ENCODE assay signal across 21 cellular contexts in the genomic region with DNA sequence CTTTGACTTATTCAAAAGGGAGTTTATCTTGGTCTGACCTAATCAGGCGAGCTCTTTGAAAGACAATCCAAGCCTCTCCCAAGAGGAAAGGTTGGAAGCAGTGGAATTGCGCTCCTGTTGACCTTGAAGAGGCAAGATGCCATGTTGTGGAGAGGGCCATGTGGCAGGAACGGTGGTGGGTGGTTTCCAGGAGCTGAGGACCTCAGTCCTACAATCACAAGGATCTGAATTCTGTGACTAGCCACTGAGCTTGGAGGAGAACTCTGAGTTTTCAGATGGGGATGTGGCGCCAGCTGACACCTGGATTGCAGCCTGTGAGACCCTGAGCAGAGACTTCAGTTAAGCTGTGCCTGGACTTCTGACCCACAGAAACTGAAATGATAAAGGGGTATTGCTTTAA. TPM values are rescaled to one million over a fixed set of nuclear protein-coding genes. Genes with fewer than 3 reads are reported as not detected.
DNase-seq lines count a peak whose midpoint lies in the region; ATAC-seq lines count a peak whose summit lies in the region.
"Had no signal": no experiment of that assay in that cellular context is flagged by ENCODE, and none has a peak within 500 bp of the region (broad histone marks: within the 10 kb centered on the region; RNA-seq: fewer than 3 reads in every experiment).

No MANE protein-coding gene starts in this region.

- no peaks in the 10 kb centered on the region for H3K27me3 ChIP-seq in CD4-positive, CD25-positive, alpha-beta regulatory T cell (ENCODE audit: control insufficient read depth, insufficient read depth, low read length)
- H3K27me3 ChIP-seq: BE2C had no signal

- peaks cover 15% of the 10 kb centered on the region for H3K4me1 ChIP-seq in CD4-positive, CD25-positive, alpha-beta regulatory T cell (ENCODE audit: control insufficient read depth, insufficient read depth, low read length, poor library complexity, severe bottlenecking)
- H3K4me1 ChIP-seq: BE2C had no signal

- H3K27ac ChIP-seq in CD4-positive, CD25-positive, alpha-beta regulatory T cell (ENCODE audit: insufficient read depth, low read length, poor library complexity, severe bottlenecking), result no peak overlapping the region
- H3K27ac ChIP-seq: A549; BLaER1 treated with 17β-estradiol and CSF1 and Interleukin-3, amounts not matched to agents 10 nM and 100 nM had no signal

- H3K4me3 Mint-ChIP-seq in activated CD4-positive, alpha-beta T cell treated with anti-CD3 and anti-CD28 coated beads, Interleukin-2, amount 10 ng/mL, durations not matched to agents 24 days and 14 days, result no peak overlapping the region
- H3K4me3 Mint-ChIP-seq in activated CD4-positive, alpha-beta T cell treated with anti-CD3 and anti-CD28 coated beads for 36 hours, result no peak overlapping the region
- H3K4me3 Mint-ChIP-seq in CD4-positive, CD25-positive, alpha-beta regulatory T cell, result no peak overlapping the region
- H3K4me3 Mint-ChIP-seq: CD14-positive monocyte, GM23338, H9 had no signal

- no peaks in the 10 kb centered on the region for H3K36me3 ChIP-seq in CD4-positive, CD25-positive, alpha-beta regulatory T cell (ENCODE audit: control insufficient read depth, insufficient read depth, low read length)
- H3K36me3 ChIP-seq: BE2C; BLaER1 treated with 17β-estradiol and CSF1 and Interleukin-3, amounts not matched to agents 10 nM and 100 nM had no signal

- CTCF ChIA-PET in activated CD4-positive, alpha-beta T cell treated with anti-CD3 and anti-CD28 coated beads for 36 hours (lab: Charles Lee), result interaction anchor here (1.3 kb wide), 1 partner anchor 8 kb away, joined by 4 read pairs; no protein-coding TSS in a partner anchor

- intact Hi-C loops in activated CD4-positive, alpha-beta T cell treated with anti-CD3 and anti-CD28 coated beads, Interleukin-2, amount 10 ng/mL, durations not matched to agents 24 days and 14 days (cut with micrococcal nuclease), result no loop called here
- intact Hi-C loops in activated CD4-positive, alpha-beta T cell treated with anti-CD3 and anti-CD28 coated beads for 36 hours (cut with DNase I, micrococcal nuclease), result no loop called here
- intact Hi-C loops in sciatic nerve (cut with DNase I), result loop anchor here (10.0 kb wide), 1 partner anchor 47 kb away; no protein-coding TSS in a partner anchor

- H3K27ac Mint-ChIP-seq in activated CD4-positive, alpha-beta T cell treated with anti-CD3 and anti-CD28 coated beads, Interleukin-2, amount 10 ng/mL, durations not matched to agents 24 days and 14 days, result no peak overlapping the region
- no peak overlapping the region for H3K27ac Mint-ChIP-seq in activated CD4-positive, alpha-beta T cell treated with anti-CD3 and anti-CD28 coated beads for 36 hours
- peak overlapping the region in 2 of 3 donors; percentile 1 to 62 for H3K27ac Mint-ChIP-seq in CD4-positive, CD25-positive, alpha-beta regulatory T cell
- H3K27ac Mint-ChIP-seq: CD14-positive monocyte, GM23338, H9 had no signal

- peaks cover 19% of the 10 kb centered on the region for H3K27me3 Mint-ChIP-seq in activated CD4-positive, alpha-beta T cell treated with anti-CD3 and anti-CD28 coated beads, Interleukin-2, amount 10 ng/mL, durations not matched to agents 24 days and 14 days
- H3K27me3 Mint-ChIP-seq in activated CD4-positive, alpha-beta T cell treated with anti-CD3 and anti-CD28 coated beads for 36 hours, result no peaks in the 10 kb centered on the region
- peaks cover 19% of the 10 kb centered on the region for H3K27me3 Mint-ChIP-seq in CD4-positive, CD25-positive, alpha-beta regulatory T cell
- H3K27me3 Mint-ChIP-seq: CD4-positive, alpha-beta memory T cell had no signal

- H3K4me1 Mint-ChIP-seq in activated CD4-positive, alpha-beta T cell treated with anti-CD3 and anti-CD28 coated beads, Interleukin-2, amount 10 ng/mL, durations not matched to agents 24 days and 14 days, result peaks cover 33% of the 10 kb centered on the region
- peaks cover 47% of the 10 kb centered on the region for H3K4me1 Mint-ChIP-seq in activated CD4-positive, alpha-beta T cell treated with anti-CD3 and anti-CD28 coated beads for 36 hours
- H3K4me1 Mint-ChIP-seq in CD4-positive, CD25-positive, alpha-beta regulatory T cell, result peaks cover 5 to 38% (median 19%) of the 10 kb centered on the region in 4 donors

- no peak overlapping the region for H3K4me3 ChIP-seq in CD4-positive, CD25-positive, alpha-beta regulatory T cell (ENCODE audit: low read depth, low read length)
- H3K4me3 ChIP-seq: A549; BLaER1 treated with 17β-estradiol and CSF1 and Interleukin-3, amounts not matched to agents 10 nM and 100 nM; GM23338 had no signal

- peak; percentile 52 for DNase-seq in activated CD4-positive, alpha-beta T cell treated with anti-CD3 and anti-CD28 coated beads, Interleukin-2, amount 10 ng/mL, durations not matched to agents 24 days and 14 days
- no peak for DNase-seq in activated CD4-positive, alpha-beta T cell treated with anti-CD3 and anti-CD28 coated beads for 36 hours
- no peak for DNase-seq in CD4-positive, CD25-positive, alpha-beta regulatory T cell
- peak; percentile 45 for DNase-seq in islet precursor cell
- peak; percentile 33 for DNase-seq in sciatic nerve (ENCODE audit: low spot score)
- DNase-seq: 8988T; ACHN; AML-193; BE2C; Calu3; CD4-positive, alpha-beta memory T cell; COR-L47; DND-41; H9 had no signal

- no peaks in the 10 kb centered on the region for H3K9me3 ChIP-seq in CD4-positive, CD25-positive, alpha-beta regulatory T cell (ENCODE audit: control insufficient read depth in 2 of 2, low read length in 2 of 2)
- H3K9me3 ChIP-seq: A549, BE2C had no signal

- H3K9me3 Mint-ChIP-seq in activated CD4-positive, alpha-beta T cell treated with anti-CD3 and anti-CD28 coated beads, Interleukin-2, amount 10 ng/mL, durations not matched to agents 24 days and 14 days, result peaks cover 4% of the 10 kb centered on the region
- no peaks in the 10 kb centered on the region for H3K9me3 Mint-ChIP-seq in activated CD4-positive, alpha-beta T cell treated with anti-CD3 and anti-CD28 coated beads for 36 hours (ENCODE audit: low read depth)
- H3K9me3 Mint-ChIP-seq in CD4-positive, CD25-positive, alpha-beta regulatory T cell, result peaks cover 0 to 1% (median 0%) of the 10 kb centered on the region in 7 donors
- H3K9me3 Mint-ChIP-seq: GM23338, H9 had no signal

- ATAC-seq in activated CD4-positive, alpha-beta T cell treated with anti-CD3 and anti-CD28 coated beads for 36 hours, result no peak
- no peak for ATAC-seq in CD4-positive, CD25-positive, alpha-beta regulatory T cell (ENCODE audit: low read depth in 2 of 2)
- no peak for ATAC-seq in sciatic nerve
- no peak for ATAC-seq in GM18502 (IDR thresholded peaks at IDR 0.05; ENCODE audit: poor library complexity, unreplicated experiment)
- no peak for ATAC-seq in HG03520 (IDR thresholded peaks at IDR 0.05; ENCODE audit: unreplicated experiment)
- ATAC-seq: A549, GM23338, HCT116 had no signal

- H3K36me3 Mint-ChIP-seq in activated CD4-positive, alpha-beta T cell treated with anti-CD3 and anti-CD28 coated beads, Interleukin-2, amount 10 ng/mL, durations not matched to agents 24 days and 14 days (ENCODE audit: low read depth), result peaks cover 3% of the 10 kb centered on the region
- no peaks in the 10 kb centered on the region for H3K36me3 Mint-ChIP-seq in activated CD4-positive, alpha-beta T cell treated with anti-CD3 and anti-CD28 coated beads for 36 hours (ENCODE audit: low read depth)
- H3K36me3 Mint-ChIP-seq in CD4-positive, CD25-positive, alpha-beta regulatory T cell, result no peaks in the 10 kb centered on the region
- H3K36me3 Mint-ChIP-seq: CD14-positive monocyte had no signal

- POLR2A ChIA-PET in activated CD4-positive, alpha-beta T cell treated with anti-CD3 and anti-CD28 coated beads for 36 hours (lab: Charles Lee), result no interaction called here

RNA-seq across cellular contexts. Expression of a gene that starts 6.0 kb away (rescaled TPM):
- total RNA-seq in activated CD4-positive, alpha-beta T cell treated with anti-CD3 and anti-CD28 coated beads, Interleukin-2, amount 10 ng/mL, durations not matched to agents 24 days and 14 days, result 178 and 180 TPM in 2 replicates
- total RNA-seq in activated CD4-positive, alpha-beta T cell treated with anti-CD3 and anti-CD28 coated beads for 36 hours, result 100 to 1,000 TPM in 1 of 2 experiments, 10 to 100 TPM in 1; 96.1 to 112 TPM
- 47.2 TPM for total RNA-seq in CD4-positive, CD25-positive, alpha-beta regulatory T cell
- polyA plus RNA-seq in CD4-positive, CD25-positive, alpha-beta regulatory T cell, result 1 to 10 TPM; 4.1 to 5.7 (median 5.4) TPM
- 83.5 TPM for total RNA-seq in sciatic nerve

RNA-seq across cellular contexts. Expression of a gene that starts 34.2 kb away (rescaled TPM):
- 0.98 and 1.0 TPM in 2 replicates for total RNA-seq in activated CD4-positive, alpha-beta T cell treated with anti-CD3 and anti-CD28 coated beads, Interleukin-2, amount 10 ng/mL, durations not matched to agents 24 days and 14 days
- 1 to 10 TPM; 1.3 to 1.4 TPM for total RNA-seq in activated CD4-positive, alpha-beta T cell treated with anti-CD3 and anti-CD28 coated beads for 36 hours
- 1.3 TPM for total RNA-seq in CD4-positive, CD25-positive, alpha-beta regulatory T cell
- polyA plus RNA-seq in CD4-positive, CD25-positive, alpha-beta regulatory T cell, result under 1 TPM in 3 of 4 donors, not detected in 1; 0.32 to 0.65 (median 0.35) TPM
- 6.9 TPM for total RNA-seq in sciatic nerve
- polyA plus RNA-seq: CD14-positive monocyte had no signal

Comparison
In these comparisons a context has a peak if more than half of its experiments do, and no peak if none do; other contexts are left out.
1. DNase-seq: peak in activated CD4-positive, alpha-beta T cell treated with anti-CD3 and anti-CD28 coated beads, Interleukin-2, amount 10 ng/mL, durations not matched to agents 24 days and 14 days (single experiment), islet precursor cell (single experiment) and sciatic nerve (single experiment); none in activated CD4-positive, alpha-beta T cell treated with anti-CD3 and anti-CD28 coated beads for 36 hours (single experiment) and CD4-positive, CD25-positive, alpha-beta regulatory T cell (0 of 3).
2. H3K27ac Mint-ChIP-seq: peak in CD4-positive, CD25-positive, alpha-beta regulatory T cell (2 of 3); none in activated CD4-positive, alpha-beta T cell treated with anti-CD3 and anti-CD28 coated beads, Interleukin-2, amount 10 ng/mL, durations not matched to agents 24 days and 14 days (single experiment) and activated CD4-positive, alpha-beta T cell treated with anti-CD3 and anti-CD28 coated beads for 36 hours (single experiment).